ENCODE assay signal across 9 cellular contexts in the genomic region with DNA sequence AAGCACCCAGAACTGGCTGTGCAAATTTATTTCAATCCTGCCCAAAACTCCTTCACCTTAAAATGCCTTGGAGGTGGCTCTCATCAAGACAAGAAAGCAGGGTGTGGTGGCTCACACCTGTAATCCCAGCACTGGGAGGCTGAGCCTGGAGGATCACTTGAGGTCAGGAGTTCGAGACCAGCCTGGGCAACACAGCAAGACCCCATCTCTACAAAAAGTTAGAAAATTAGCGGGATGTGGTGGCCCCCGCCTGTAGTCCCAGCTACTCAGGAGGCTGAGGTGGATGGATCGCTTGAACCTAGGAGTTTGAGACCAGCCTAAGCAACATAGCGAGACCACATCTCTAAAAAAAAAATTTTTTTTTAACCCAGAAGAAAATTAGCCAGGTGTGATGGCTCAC. TPM values are rescaled to one million over a fixed set of nuclear protein-coding genes. Genes with fewer than 3 reads are reported as not detected.
A peak's percentile ranks its signal among the peaks of the same experiment; 100 is the strongest.
DNase-seq lines count a peak whose midpoint lies in the region; ATAC-seq and TF ChIP-seq lines count a peak whose summit lies in the region.
"Had no signal": no experiment of that assay in that cellular context is flagged by ENCODE, and none has a peak within 500 bp of the region (broad histone marks: within the 10 kb centered on the region; RNA-seq: fewer than 3 reads in every experiment).

No MANE protein-coding gene starts in this region.

- peaks cover 9% of the 10 kb centered on the region for H3K4me1 Mint-ChIP-seq in activated naive CD8-positive, alpha-beta T cell treated with anti-CD3 and anti-CD28 coated beads, Interleukin-2, amount 50 U/mL, for 24 hours

- H3K36me3 Mint-ChIP-seq in activated naive CD8-positive, alpha-beta T cell treated with anti-CD3 and anti-CD28 coated beads, Interleukin-2, amount 50 U/mL, for 24 hours (ENCODE audit: low read depth), result peaks cover 5% of the 10 kb centered on the region

- intact Hi-C loops in mucosa of descending colon (cut with DNase I, micrococcal nuclease), result no loop called here

- H3K27me3 ChIP-seq in H7 (ENCODE audit: control insufficient read depth, insufficient read depth, low read length), result no peaks in the 10 kb centered on the region
- H3K27me3 ChIP-seq in kidney epithelial cell (ENCODE audit: control insufficient read depth, insufficient read depth, low read length), result peaks cover 10% of the 10 kb centered on the region

- H3K4me1 ChIP-seq in mucosa of descending colon (ENCODE audit: low read depth), result peaks cover 10% of the 10 kb centered on the region

- no peak overlapping the region for H3K27ac Mint-ChIP-seq in activated naive CD8-positive, alpha-beta T cell treated with anti-CD3 and anti-CD28 coated beads, Interleukin-2, amount 50 U/mL, for 24 hours

- no peak for ATAC-seq in activated naive CD8-positive, alpha-beta T cell treated with anti-CD3 and anti-CD28 coated beads, Interleukin-2, amount 50 U/mL, for 24 hours
- ATAC-seq in mucosa of descending colon (no peak), HG03571 (IDR thresholded peaks at IDR 0.05; ENCODE audit: unreplicated experiment) (no peak)

- peak overlapping the region; percentile 61 for H3K4me3 Mint-ChIP-seq in activated naive CD8-positive, alpha-beta T cell treated with anti-CD3 and anti-CD28 coated beads, Interleukin-2, amount 50 U/mL, for 24 hours

- H3K27ac ChIP-seq in 22Rv1, result peak overlapping the region; percentile 82
- H3K27ac ChIP-seq: vagina had no signal

- H3K27me3 Mint-ChIP-seq in activated naive CD8-positive, alpha-beta T cell treated with anti-CD3 and anti-CD28 coated beads, Interleukin-2, amount 50 U/mL, for 24 hours, result peaks cover 48% of the 10 kb centered on the region

- H3K36me3 ChIP-seq in H7 (replicated peaks; ENCODE audit: control insufficient read depth, insufficient read depth, low read length) (no peaks in the 10 kb centered on the region), kidney epithelial cell (ENCODE audit: control insufficient read depth, insufficient read depth, low read length) (no peaks in the 10 kb centered on the region), mucosa of descending colon (ENCODE audit: low read depth) (no peaks in the 10 kb centered on the region)
- H3K36me3 ChIP-seq: vagina had no signal

- H3K9me3 ChIP-seq in mucosa of descending colon, result no peaks in the 10 kb centered on the region
- H3K9me3 ChIP-seq: vagina had no signal

- TF ChIP-seq CTCF in 22Rv1 (IDR thresholded peaks at IDR 0.05) (no peak), kidney epithelial cell (IDR thresholded peaks at IDR 0.05; ENCODE audit: insufficient read depth, low read length, poor library complexity, severe bottlenecking) (no peak), mucosa of descending colon (IDR thresholded peaks at IDR 0.05) (no peak)

- peaks cover 3% of the 10 kb centered on the region for H3K9me3 Mint-ChIP-seq in activated naive CD8-positive, alpha-beta T cell treated with anti-CD3 and anti-CD28 coated beads, Interleukin-2, amount 50 U/mL, for 24 hours

- DNase-seq in H7, result no peak
- DNase-seq in activated naive CD8-positive, alpha-beta T cell treated with anti-CD3 and anti-CD28 coated beads, Interleukin-2, amount 50 U/mL, for 24 hours, result no peak
- DNase-seq in kidney epithelial cell (ENCODE audit: low read depth), result no peak
- DNase-seq in SIG-M5 treated with dmso at 0.1 percent for 504 hours (lab: John Stamatoyannopoulos, UW; ENCODE audit: unreplicated experiment), result no peak
- DNase-seq in NOMO-1 (lab: John Stamatoyannopoulos, UW; ENCODE audit: unreplicated experiment in 2 of 2), result no peak
- no peak for DNase-seq in mucosa of descending colon

- H3K4me3 ChIP-seq in H7 (ENCODE audit: insufficient read depth, low read depth, low read length), result peak overlapping the region; percentile 23
- H3K4me3 ChIP-seq in kidney epithelial cell (ENCODE audit: low read depth, low read length), result peak overlapping the region; percentile 34
- H3K4me3 ChIP-seq in mucosa of descending colon, result no peak overlapping the region

RNA-seq across cellular contexts. Expression of a gene that starts 0.7 kb away (rescaled TPM):
- 5.2 and 7.2 TPM in 2 replicates for total RNA-seq in H7 (2014; rRNA removed; shearing (Covaris generic))
- 1.1 and 1.3 TPM in 2 replicates for total RNA-seq in kidney epithelial cell
- total RNA-seq in mucosa of descending colon, result 1 to 10 TPM; 1.4 to 1.8 (median 1.5) TPM
